14 cellular contexts compared by ENCODE assay signal in genomic region chr1:160894368-160895135, GRCh38. TPM values are rescaled to one million over a fixed set of nuclear protein-coding genes. Genes with fewer than 3 reads are reported as not detected.
"Had no signal": no experiment of that assay in that cellular context is flagged by ENCODE, and none has a peak within 500 bp of the region (broad histone marks: within the 10 kb centered on the region; RNA-seq: fewer than 3 reads in every experiment).

No MANE protein-coding gene starts in this region.

RNA-seq across cellular contexts. Expression of gene ITLN1, which starts 9.6 kb away (rescaled TPM):
- total RNA-seq: activated naive CD4-positive, alpha-beta T cell treated with anti-CD3 and anti-CD28 coated beads for 36 hours; activated naive CD4-positive, alpha-beta T cell treated with anti-CD3 and anti-CD28 coated beads, Interleukin-2, amount 50 U/mL, for 72 hours; activated naive CD8-positive, alpha-beta T cell treated with anti-CD3 and anti-CD28 coated beads for 36 hours; activated naive CD8-positive, alpha-beta T cell treated with anti-CD3 and anti-CD28 coated beads, Interleukin-2, amount 10 ng/mL, durations not matched to agents 7 days and 5 days; activated T-cell treated with anti-CD3 and anti-CD28 coated beads, Interleukin-2, amount 50 U/mL, for 4 hours; activated T-cell treated with anti-CD3 and anti-CD28 coated beads, Interleukin-2, amount 50 U/mL, for 72 hours; activated T-helper 1 cell treated with anti-CD3 and anti-CD28 coated beads, Interleukin-12 subunit alpha, Interleukin-12 subunit beta, Interleukin-2, Interleukin-4 antibody, amounts not matched to agents 30 ng/mL and 10 ng/mL and 1 ng/mL, durations not matched to agents 14 hours and 24 hours and 36 hours; activated T-helper 17 cell treated with anti-CD3 and anti-CD28 coated beads, Interleukin-2, amount 50 U/mL, for 72 hours; activated T-helper 2 cell treated with anti-CD3 and anti-CD28 coated beads, Interferon-gamma antibody, Interleukin-2, Interleukin-4, amounts not matched to agents 10 μg/mL and 5 μg/mL and 100 μg/mL, durations not matched to agents 14 hours and 24 hours and 36 hours; bronchial epithelial cell; cardiac muscle cell; chondrocyte had no signal

RNA-seq across cellular contexts. Expression of gene CD244, which starts 31.9 kb away (rescaled TPM):
- total RNA-seq: ascending aorta, cardiac muscle cell, cerebellum, chondrocyte had no signal
